9 cellular contexts compared by ENCODE assay signal in the genomic region with DNA sequence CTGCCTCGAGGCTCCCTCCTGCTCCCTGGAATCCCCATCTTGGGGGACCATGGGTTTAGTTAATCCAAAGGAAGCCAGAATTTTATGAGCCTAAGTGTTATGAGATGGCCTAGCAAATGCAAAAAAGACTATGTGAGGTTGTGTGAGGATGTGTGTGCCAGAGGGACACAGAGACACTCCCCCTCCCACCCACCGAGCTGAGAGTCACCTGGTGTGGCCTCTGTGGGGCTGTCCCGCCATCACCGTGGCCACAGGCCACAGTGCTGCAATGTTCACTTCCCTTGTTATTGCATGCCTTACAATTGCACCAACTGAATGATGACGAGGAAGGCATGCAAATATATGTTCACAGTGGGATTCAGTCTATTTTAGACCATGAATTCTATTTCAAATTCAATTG. TPM values are rescaled to one million over a fixed set of nuclear protein-coding genes. Genes with fewer than 3 reads are reported as not detected.
DNase-seq lines count a peak whose midpoint lies in the region; ATAC-seq and TF ChIP-seq lines count a peak whose summit lies in the region.
"Had no signal": no experiment of that assay in that cellular context is flagged by ENCODE, and none has a peak within 500 bp of the region (broad histone marks: within the 10 kb centered on the region; RNA-seq: fewer than 3 reads in every experiment).

No MANE protein-coding gene starts in this region.

- H3K4me3 ChIP-seq in CD4-positive, CD25-positive, alpha-beta regulatory T cell (ENCODE audit: low read depth, low read length): no peak overlapping the region

- peak; percentile 49 to 50 for ATAC-seq in CD4-positive, CD25-positive, alpha-beta regulatory T cell (ENCODE audit: low read depth in 2 of 2)
- peak; percentile 73 for ATAC-seq in HG03460 (IDR thresholded peaks at IDR 0.05; ENCODE audit: unreplicated experiment)

- H3K4me1 Mint-ChIP-seq in CD4-positive, CD25-positive, alpha-beta regulatory T cell: peaks cover 0 to 6% (median 0%) of the 10 kb centered on the region in 4 donors

- H3K9me3 Mint-ChIP-seq in CD4-positive, CD25-positive, alpha-beta regulatory T cell: peaks cover 0 to 5% (median 0%) of the 10 kb centered on the region in 7 donors

- H3K27me3 Mint-ChIP-seq in CD4-positive, CD25-positive, alpha-beta regulatory T cell: peaks cover 8% of the 10 kb centered on the region

- no peak for TF ChIP-seq POLR2A in erythroblast (IDR thresholded peaks at IDR 0.05; ENCODE audit: low read length)

- no peaks in the 10 kb centered on the region for H3K4me1 ChIP-seq in CD4-positive, CD25-positive, alpha-beta regulatory T cell (ENCODE audit: control insufficient read depth, insufficient read depth, low read length, poor library complexity, severe bottlenecking)

- H3K9me3 ChIP-seq in CD4-positive, CD25-positive, alpha-beta regulatory T cell (ENCODE audit: control insufficient read depth in 2 of 2, low read length in 2 of 2): no peaks in the 10 kb centered on the region

- intact Hi-C loops in posterior cingulate gyrus (cut with DNase I): no loop called here

- no peaks in the 10 kb centered on the region for H3K27me3 ChIP-seq in CD4-positive, CD25-positive, alpha-beta regulatory T cell (ENCODE audit: control insufficient read depth, insufficient read depth, low read length)

- peak in 1 of 3 donors; percentile 4 for DNase-seq in CD4-positive, CD25-positive, alpha-beta regulatory T cell
- DNase-seq in GM20000 (ENCODE audit: low spot score) (peak; percentile 41), germinal center (ENCODE audit: low spot score) (peak; percentile 38), GOT3 (lab: John Stamatoyannopoulos, UW) (no peak), erythroblast (lab: John Stamatoyannopoulos, UW) (no peak), posterior cingulate gyrus (no peak), NCI-H1105 treated with DMSO at 0.1 percent for 48 hours (lab: John Stamatoyannopoulos, UW) (no peak)

- H3K27ac Mint-ChIP-seq in CD4-positive, CD25-positive, alpha-beta regulatory T cell: no peak overlapping the region

- no peak for TF ChIP-seq CTCF in GM20000 (IDR thresholded peaks at IDR 0.05; ENCODE audit: extremely low read depth, missing control alignments)

- no peaks in the 10 kb centered on the region for H3K36me3 ChIP-seq in CD4-positive, CD25-positive, alpha-beta regulatory T cell (ENCODE audit: control insufficient read depth, insufficient read depth, low read length)

- peaks cover 7% of the 10 kb centered on the region for H3K36me3 Mint-ChIP-seq in CD4-positive, CD25-positive, alpha-beta regulatory T cell

- H3K4me3 Mint-ChIP-seq in CD4-positive, CD25-positive, alpha-beta regulatory T cell: no peak overlapping the region
- H3K4me3 Mint-ChIP-seq: brain had no signal

- no peak overlapping the region for H3K27ac ChIP-seq in CD4-positive, CD25-positive, alpha-beta regulatory T cell (ENCODE audit: insufficient read depth, low read length, poor library complexity, severe bottlenecking)

RNA-seq across cellular contexts. Expression of gene FGFBP2, which starts 0.6 kb away (rescaled TPM):
- 0.39 TPM for total RNA-seq in CD4-positive, CD25-positive, alpha-beta regulatory T cell
- polyA plus RNA-seq in CD4-positive, CD25-positive, alpha-beta regulatory T cell: 1 to 10 TPM in 1 of 4 donors, under 1 TPM in 2, not detected in 1; 0.48 to 1.1 (median 0.97) TPM

RNA-seq across cellular contexts. Expression of gene FGFBP1, which starts 25.0 kb away (rescaled TPM):
- total RNA-seq in CD4-positive, CD25-positive, alpha-beta regulatory T cell: not detected
- polyA plus RNA-seq in CD4-positive, CD25-positive, alpha-beta regulatory T cell: not detected

Comparison
In these comparisons a context has a peak if more than half of its experiments do, and no peak if none do; other contexts are left out.
1. DNase-seq: peak in GM20000 (single experiment) and germinal center (single experiment); none in GOT3 (single experiment), erythroblast (0 of 2), posterior cingulate gyrus (0 of 10) and NCI-H1105 treated with DMSO at 0.1 percent for 48 hours (single experiment).